Comparison of ENCODE assay signal across 12 cellular contexts in the genomic region with DNA sequence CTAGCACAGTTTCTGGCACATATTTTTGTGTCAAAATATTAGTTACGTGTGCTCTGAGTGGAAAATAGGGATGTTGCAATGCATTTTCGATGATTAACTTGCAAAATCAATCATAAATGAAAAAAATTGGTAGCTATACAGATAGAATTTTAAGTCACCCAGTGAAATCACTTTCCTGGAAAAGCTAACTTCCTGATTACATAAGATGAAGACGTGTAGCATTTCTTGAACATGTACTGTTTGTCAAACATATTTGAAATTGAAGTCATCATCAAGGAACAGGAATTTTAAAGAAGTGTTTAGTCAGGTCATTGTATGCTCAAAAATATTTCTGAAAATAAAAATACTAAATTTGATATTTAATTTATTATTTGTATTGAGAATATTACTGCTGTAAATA.
"Had no signal": no experiment of that assay in that cellular context is flagged by ENCODE, and none has a peak within 500 bp of the region (broad histone marks: within the 10 kb centered on the region; RNA-seq: fewer than 3 reads in every experiment).

No MANE protein-coding gene starts in this region.

- H3K4me1 ChIP-seq: adrenal gland, lower lobe of right lung, right atrium auricular region had no signal

- H3K4me3 ChIP-seq: hepatocyte, right atrium auricular region had no signal

- DNase-seq: activated CD4-positive, alpha-beta T cell treated with anti-CD3 and anti-CD28 coated beads for 4 hours; activated CD8-positive, alpha-beta T cell treated with anti-CD3 and anti-CD28 coated beads, Interleukin-2, amount 10 ng/mL, durations not matched to agents 7 days and 5 days; activated naive CD4-positive, alpha-beta T cell treated with anti-CD3 and anti-CD28 coated beads for 36 hours; adrenal gland; cerebellar nuclear complex; lower lobe of right lung; naive thymus-derived CD4-positive, alpha-beta T cell had no signal

- H3K27ac Mint-ChIP-seq: activated CD8-positive, alpha-beta T cell treated with anti-CD3 and anti-CD28 coated beads, Interleukin-2, amount 10 ng/mL, durations not matched to agents 7 days and 5 days; activated naive CD4-positive, alpha-beta T cell treated with anti-CD3 and anti-CD28 coated beads for 36 hours; brain; naive thymus-derived CD4-positive, alpha-beta T cell had no signal

- H3K4me1 Mint-ChIP-seq: naive thymus-derived CD4-positive, alpha-beta T cell had no signal

- H2AFZ ChIP-seq: hepatocyte had no signal

- H3K4me3 Mint-ChIP-seq: activated CD8-positive, alpha-beta T cell treated with anti-CD3 and anti-CD28 coated beads, Interleukin-2, amount 10 ng/mL, durations not matched to agents 7 days and 5 days; activated naive CD4-positive, alpha-beta T cell treated with anti-CD3 and anti-CD28 coated beads for 36 hours; brain; naive thymus-derived CD4-positive, alpha-beta T cell had no signal

- H3K27ac ChIP-seq: adrenal gland, esophagus muscularis mucosa, hepatocyte, lower lobe of right lung, right atrium auricular region had no signal

- ATAC-seq: activated CD8-positive, alpha-beta T cell treated with anti-CD3 and anti-CD28 coated beads, Interleukin-2, amount 10 ng/mL, durations not matched to agents 7 days and 5 days; lower lobe of right lung; naive thymus-derived CD4-positive, alpha-beta T cell had no signal

- H3K9me3 Mint-ChIP-seq: activated naive CD4-positive, alpha-beta T cell treated with anti-CD3 and anti-CD28 coated beads for 36 hours; brain had no signal

- H3K79me2 ChIP-seq: hepatocyte had no signal

- FAIRE-seq: urothelium cell line had no signal

- H3K27me3 ChIP-seq: adrenal gland, esophagus muscularis mucosa, hepatocyte, right atrium auricular region had no signal

- H3K27me3 Mint-ChIP-seq: naive thymus-derived CD4-positive, alpha-beta T cell had no signal

- H3K36me3 ChIP-seq: adrenal gland, esophagus muscularis mucosa, lower lobe of right lung, right atrium auricular region had no signal

- H3K36me3 Mint-ChIP-seq: brain; naive thymus-derived CD4-positive, alpha-beta T cell had no signal

- H3K9me3 ChIP-seq: adrenal gland, esophagus muscularis mucosa, lower lobe of right lung, right atrium auricular region had no signal
